In the genomic region with DNA sequence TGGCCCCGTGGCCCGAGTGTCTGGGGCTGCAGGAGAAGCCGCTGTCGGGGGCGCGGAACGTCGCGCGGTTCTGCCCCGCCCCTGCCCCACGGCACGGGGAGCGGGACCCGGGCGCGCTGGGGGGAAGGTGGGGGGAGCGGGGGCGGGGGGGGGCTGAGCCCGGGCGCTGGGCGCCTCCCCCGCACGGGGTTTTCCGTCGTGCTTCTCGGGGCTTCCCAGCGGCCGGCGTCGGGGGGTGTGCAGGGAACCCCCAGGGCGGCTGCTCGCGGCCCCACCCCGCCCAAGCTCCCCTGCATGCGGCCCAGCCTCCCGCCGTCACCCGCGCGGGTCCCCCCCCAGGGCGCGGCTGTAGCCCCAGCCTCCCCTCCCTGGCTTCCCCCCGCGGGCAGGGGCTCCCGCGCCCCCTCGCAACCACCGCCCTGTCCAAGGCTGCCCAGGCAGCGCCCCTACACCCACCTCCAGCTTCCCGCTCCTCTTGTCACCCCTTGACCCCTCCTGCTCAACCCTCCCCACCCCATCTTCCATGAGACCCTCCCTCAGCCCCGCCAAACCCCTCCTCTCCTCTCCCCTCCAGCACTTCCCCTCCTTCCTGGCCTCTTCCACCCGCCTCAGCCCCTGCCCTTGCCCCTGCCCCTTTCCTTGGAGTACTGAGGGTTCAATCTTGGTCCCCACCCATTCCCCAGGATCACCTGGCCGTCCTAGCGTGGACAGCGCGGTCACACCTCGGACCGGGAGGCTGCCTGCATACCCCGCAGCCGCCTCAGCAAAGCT, we compare ENCODE assay signal across 11 cellular contexts. TPM values are rescaled to one million over a fixed set of nuclear protein-coding genes. Genes with fewer than 3 reads are reported as not detected.
A peak's percentile ranks its signal among the peaks of the same experiment; 100 is the strongest.
DNase-seq lines count a peak whose midpoint lies in the region; ATAC-seq and TF ChIP-seq lines count a peak whose summit lies in the region.
"Had no signal": no experiment of that assay in that cellular context is flagged by ENCODE, and none has a peak within 500 bp of the region (broad histone marks: within the 10 kb centered on the region; RNA-seq: fewer than 3 reads in every experiment).

No MANE protein-coding gene starts in this region.

- H3K27me3 Mint-ChIP-seq in activated CD8-positive, alpha-beta T cell treated with anti-CD3 and anti-CD28 coated beads, Interleukin-2, amount 10 ng/mL, durations not matched to agents 7 days and 5 days (ENCODE audit: low read depth): peaks cover 14% of the 10 kb centered on the region
- peaks cover 17% of the 10 kb centered on the region for H3K27me3 Mint-ChIP-seq in endothelial cell (ENCODE audit: unreplicated experiment)

- H3K4me3 Mint-ChIP-seq in activated CD8-positive, alpha-beta T cell treated with anti-CD3 and anti-CD28 coated beads, Interleukin-2, amount 10 ng/mL, durations not matched to agents 7 days and 5 days: no peak overlapping the region
- H3K4me3 Mint-ChIP-seq in endothelial cell (ENCODE audit: unreplicated experiment): no peak overlapping the region
- H3K4me3 Mint-ChIP-seq: neural crest cell had no signal

- no peak for TF ChIP-seq CTCF in GM13977 (IDR thresholded peaks at IDR 0.05; ENCODE audit: extremely low read depth, insufficient read depth, missing control alignments)
- TF ChIP-seq CTCF in endothelial cell (IDR thresholded peaks at IDR 0.05; ENCODE audit: unreplicated experiment): no peak

- H3K36me3 Mint-ChIP-seq in activated CD8-positive, alpha-beta T cell treated with anti-CD3 and anti-CD28 coated beads, Interleukin-2, amount 10 ng/mL, durations not matched to agents 7 days and 5 days (ENCODE audit: low read depth): no peaks in the 10 kb centered on the region
- H3K36me3 Mint-ChIP-seq in endothelial cell (ENCODE audit: low read depth, unreplicated experiment): no peaks in the 10 kb centered on the region

- no peaks in the 10 kb centered on the region for H3K9me3 Mint-ChIP-seq in activated CD8-positive, alpha-beta T cell treated with anti-CD3 and anti-CD28 coated beads, Interleukin-2, amount 10 ng/mL, durations not matched to agents 7 days and 5 days (ENCODE audit: insufficient read depth)
- no peaks in the 10 kb centered on the region for H3K9me3 Mint-ChIP-seq in endothelial cell (ENCODE audit: unreplicated experiment)
- H3K9me3 Mint-ChIP-seq: neural crest cell had no signal

- ATAC-seq in activated CD8-positive, alpha-beta T cell treated with anti-CD3 and anti-CD28 coated beads, Interleukin-2, amount 10 ng/mL, durations not matched to agents 7 days and 5 days: peak; percentile 14
- no peak for ATAC-seq in GM18909 (IDR thresholded peaks at IDR 0.05; ENCODE audit: poor library complexity, unreplicated experiment)

- POLR2A ChIA-PET in activated CD8-positive, alpha-beta T cell treated with anti-CD3 and anti-CD28 coated beads, Interleukin-2, amount 10 ng/mL, durations not matched to agents 7 days and 5 days (lab: Charles Lee): no interaction called here

- H3K27ac Mint-ChIP-seq in activated CD8-positive, alpha-beta T cell treated with anti-CD3 and anti-CD28 coated beads, Interleukin-2, amount 10 ng/mL, durations not matched to agents 7 days and 5 days: no peak overlapping the region
- no peak overlapping the region for H3K27ac Mint-ChIP-seq in endothelial cell (ENCODE audit: unreplicated experiment)

- peaks cover 8% of the 10 kb centered on the region for H3K4me1 Mint-ChIP-seq in activated CD8-positive, alpha-beta T cell treated with anti-CD3 and anti-CD28 coated beads, Interleukin-2, amount 10 ng/mL, durations not matched to agents 7 days and 5 days (ENCODE audit: low read depth)
- peaks cover 3% of the 10 kb centered on the region for H3K4me1 Mint-ChIP-seq in endothelial cell (ENCODE audit: unreplicated experiment)
- H3K4me1 Mint-ChIP-seq: neural crest cell had no signal

- DNase-seq in GM13977 (ENCODE audit: low spot score) (peak; percentile 93), endothelial cell (ENCODE audit: low spot score) (peak; percentile 4), NOMO-1 (lab: John Stamatoyannopoulos, UW; ENCODE audit: unreplicated experiment in 2 of 2) (no peak), cortex of kidney (lab: John Stamatoyannopoulos, UW) (no peak), EL (no peak)
- no peak for DNase-seq in activated CD8-positive, alpha-beta T cell treated with anti-CD3 and anti-CD28 coated beads, Interleukin-2, amount 10 ng/mL, durations not matched to agents 7 days and 5 days
- peak; percentile 48 to 70 (median 70) for DNase-seq in stimulated activated CD4-positive, alpha-beta T cell treated with anti-CD3 and anti-CD28 coated beads, TNF-alpha, amount 100 ng/mL, for 4 hours (ENCODE audit: low read depth in 3 of 3)
- DNase-seq: amniotic stem cell had no signal

- in situ Hi-C loops in GM13977 (cut with MboI; ENCODE audit: low pct_unique_long_range_greater_than_20kb, low sequenced_read_pairs, unreplicated experiment): no loop called here

- CTCF ChIA-PET in activated CD8-positive, alpha-beta T cell treated with anti-CD3 and anti-CD28 coated beads, Interleukin-2, amount 10 ng/mL, durations not matched to agents 7 days and 5 days (lab: Charles Lee): no interaction called here

RNA-seq across cellular contexts. Expression of a gene that starts 1.7 kb away (rescaled TPM):
- not detected for total RNA-seq in activated CD8-positive, alpha-beta T cell treated with anti-CD3 and anti-CD28 coated beads, Interleukin-2, amount 10 ng/mL, durations not matched to agents 7 days and 5 days
- total RNA-seq in endothelial cell (ENCODE audit: unreplicated experiment): 0.15 TPM
- total RNA-seq: RPMI7951 had no signal

RNA-seq across cellular contexts. Expression of a gene that starts 47.2 kb away (rescaled TPM):
- not detected for total RNA-seq in activated CD8-positive, alpha-beta T cell treated with anti-CD3 and anti-CD28 coated beads, Interleukin-2, amount 10 ng/mL, durations not matched to agents 7 days and 5 days
- total RNA-seq in endothelial cell (ENCODE audit: unreplicated experiment): not detected
- total RNA-seq: neural crest cell, RPMI7951 had no signal

RNA-seq across cellular contexts. Expression of a gene that starts 50.3 kb away (rescaled TPM):
- 10 to 100 TPM; 45.1 to 45.7 TPM for total RNA-seq in activated CD8-positive, alpha-beta T cell treated with anti-CD3 and anti-CD28 coated beads, Interleukin-2, amount 10 ng/mL, durations not matched to agents 7 days and 5 days
- 112 TPM for total RNA-seq in endothelial cell (ENCODE audit: unreplicated experiment)

Comparison
In these comparisons a context has a peak if more than half of its experiments do, and no peak if none do; other contexts are left out.
1. DNase-seq: peak in GM13977 (single experiment), endothelial cell (single experiment) and stimulated activated CD4-positive, alpha-beta T cell treated with anti-CD3 and anti-CD28 coated beads, TNF-alpha, amount 100 ng/mL, for 4 hours (3 of 3); none in activated CD8-positive, alpha-beta T cell treated with anti-CD3 and anti-CD28 coated beads, Interleukin-2, amount 10 ng/mL, durations not matched to agents 7 days and 5 days (single experiment), NOMO-1 (0 of 2), cortex of kidney (single experiment) and EL (single experiment).